Comparison of ENCODE assay signal across 8 cellular contexts in the genomic region with DNA sequence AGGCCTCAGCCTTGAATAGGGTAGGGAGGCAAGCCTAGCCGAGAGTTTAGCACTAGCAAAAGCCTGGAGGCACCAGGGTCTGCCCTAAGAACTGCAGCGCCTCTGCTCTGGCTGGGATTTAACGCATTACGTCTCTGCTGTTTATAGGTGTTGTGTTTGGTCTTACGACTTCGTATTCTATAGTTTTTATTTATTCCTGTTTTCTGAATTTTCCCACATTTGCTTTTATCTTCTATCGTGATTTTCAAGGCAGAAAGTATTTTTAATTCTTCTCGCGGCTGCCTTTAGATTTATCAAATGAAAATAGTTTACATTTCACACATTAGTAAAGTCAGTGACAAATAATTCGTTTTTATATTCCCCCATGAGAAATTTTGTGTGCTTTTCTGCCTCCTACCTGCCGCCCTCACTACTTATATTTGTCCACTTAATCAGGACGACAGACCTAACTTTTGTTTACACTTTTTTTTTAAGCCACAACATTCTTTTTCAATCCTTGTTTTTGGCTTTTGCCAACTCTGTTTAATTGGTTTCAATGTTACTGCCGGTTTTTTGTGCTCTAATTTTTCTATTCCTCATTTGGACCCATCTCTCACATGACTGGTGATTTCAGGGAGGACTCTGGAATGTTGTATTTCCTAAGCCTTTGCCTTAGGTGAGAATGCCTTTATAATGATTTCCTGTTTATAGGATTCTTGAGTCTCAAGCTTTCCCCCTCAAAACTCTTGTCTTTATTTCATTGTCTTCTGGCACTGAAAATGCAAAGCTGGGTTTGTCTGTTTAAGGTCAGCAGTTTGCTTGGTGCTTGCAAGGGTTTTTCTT. TPM values are rescaled to one million over a fixed set of nuclear protein-coding genes. Genes with fewer than 3 reads are reported as not detected.
DNase-seq lines count a peak whose midpoint lies in the region; ATAC-seq, FAIRE-seq and TF ChIP-seq lines count a peak whose summit lies in the region.

No MANE protein-coding gene starts in this region.

- no peak for ATAC-seq in HG03520 (IDR thresholded peaks at IDR 0.05; ENCODE audit: unreplicated experiment)
- no peak for ATAC-seq in HG03039 (IDR thresholded peaks at IDR 0.05; ENCODE audit: unreplicated experiment)

- H3K27ac ChIP-seq in BLaER1 treated with 17β-estradiol and CSF1 and Interleukin-3, amounts not matched to agents 10 nM and 100 nM = no peak overlapping the region
- H3K27ac ChIP-seq in mammary epithelial cell (ENCODE audit: insufficient read depth, low read depth, low read length) = peak overlapping the region; percentile 15

- H3K36me3 ChIP-seq in BLaER1 treated with 17β-estradiol and CSF1 and Interleukin-3, amounts not matched to agents 10 nM and 100 nM = no peaks in the 10 kb centered on the region
- H3K36me3 ChIP-seq in Loucy (ENCODE audit: insufficient read depth, low read length) (no peaks in the 10 kb centered on the region), mammary epithelial cell (ENCODE audit: insufficient read depth, low read length) (no peaks in the 10 kb centered on the region)

- no peaks in the 10 kb centered on the region for H3K9me2 ChIP-seq in Loucy (replicated peaks; ENCODE audit: low read depth, low read length)

- BruUV-seq in mammary epithelial cell (replicated peaks; lab: Mats Ljungman, UMichigan) = TSS peak; percentile 32

- H3K27ac Mint-ChIP-seq in mesothelial cell of epicardium = peak overlapping the region; percentile 89

- dilution Hi-C loops in mammary epithelial cell (cut with HindIII; ENCODE audit: low sequenced_read_pairs) = loop anchor here (10.0 kb wide), 1 partner anchor 250 kb away; no protein-coding TSS in a partner anchor

- no peak overlapping the region for H2AFZ ChIP-seq in Loucy (ENCODE audit: low read length)
- peak overlapping the region; percentile 100 for H2AFZ ChIP-seq in mammary epithelial cell (ENCODE audit: low read depth, low read length)

- peaks cover 2% of the 10 kb centered on the region for H3K36me3 Mint-ChIP-seq in mesothelial cell of epicardium

- peak overlapping the region; percentile 70 to 88 (median 78); a peak in 17 of 20 replicates for H3K4me3 ChIP-seq in BLaER1 treated with 17β-estradiol and CSF1 and Interleukin-3, amounts not matched to agents 10 nM and 100 nM
- H3K4me3 ChIP-seq in Loucy (ENCODE audit: low read length, poor library complexity, severe bottlenecking) = no peak overlapping the region
- peak overlapping the region; percentile 66 to 96 (median 94) for H3K4me3 ChIP-seq in mammary epithelial cell (replicated peaks in 1 of 3; ENCODE audit: insufficient read depth in 1 of 3, low read depth in 2 of 3, low read length in 3 of 3)

- no peak for DNase-seq in mammary epithelial cell
- no peak for DNase-seq in mesothelial cell of epicardium (ENCODE audit: low spot score in 2 of 2, unreplicated experiment in 2 of 2)
- DNase-seq in COLO668 (lab: John Stamatoyannopoulos, UW; ENCODE audit: unreplicated experiment) = no peak
- no peak for DNase-seq in RCC 7860 (ENCODE audit: low spot score)

- intact Hi-C loops in mammary epithelial cell (cut with micrococcal nuclease) = loop anchor here (2.0 to 5.0 kb wide), 2 partner anchors 34 to 122 kb away; a partner anchor contains a TSS

- no peaks in the 10 kb centered on the region for H3K9me3 ChIP-seq in BLaER1 treated with 17β-estradiol and CSF1 and Interleukin-3, amounts not matched to agents 10 nM and 100 nM (replicated peaks in 1 of 11)
- H3K9me3 ChIP-seq in Loucy (ENCODE audit: insufficient read depth, low read depth, low read length) (no peaks in the 10 kb centered on the region), mammary epithelial cell (replicated peaks; ENCODE audit: insufficient read depth, low read length) (no peaks in the 10 kb centered on the region)

- peaks cover 46 to 71% (median 60%) of the 10 kb centered on the region in 11 experiments for H3K27me3 ChIP-seq in BLaER1 treated with 17β-estradiol and CSF1 and Interleukin-3, amounts not matched to agents 10 nM and 100 nM
- H3K27me3 ChIP-seq in Loucy (ENCODE audit: insufficient read depth, low read length, poor library complexity, severe bottlenecking) (no peaks in the 10 kb centered on the region), mammary epithelial cell (ENCODE audit: insufficient read depth, low read length) (no peaks in the 10 kb centered on the region)

- H3K4me1 ChIP-seq in BLaER1 treated with 17β-estradiol and CSF1 and Interleukin-3, amounts not matched to agents 10 nM and 100 nM = peaks cover 5 to 15% (median 11%) of the 10 kb centered on the region in 10 experiments; a peak in 15 of 20 replicates
- H3K4me1 ChIP-seq in Loucy (ENCODE audit: insufficient read depth, low read length, poor library complexity, severe bottlenecking) (peaks cover 4% of the 10 kb centered on the region), mammary epithelial cell (ENCODE audit: insufficient read depth, low read length) (peaks cover 18% of the 10 kb centered on the region)

- FAIRE-seq in RCC 7860 (lab: Jason Lieb, UNC) = no peak

- no peaks in the 10 kb centered on the region for H3K9me3 Mint-ChIP-seq in mesothelial cell of epicardium

- H3K4me1 Mint-ChIP-seq in mesothelial cell of epicardium = peaks cover 20% of the 10 kb centered on the region

- peak overlapping the region in 4 of 11 experiments; percentile 73 to 84 (median 79); a peak in 4 of 22 replicates for H3K9ac ChIP-seq in BLaER1 treated with 17β-estradiol and CSF1 and Interleukin-3, amounts not matched to agents 10 nM and 100 nM
- H3K9ac ChIP-seq in Loucy (ENCODE audit: low read depth, low read length, poor library complexity, severe bottlenecking) (no peak overlapping the region), mammary epithelial cell (ENCODE audit: insufficient read depth, low read length) (peak overlapping the region; percentile 56)

- CTCF ChIA-PET in mammary epithelial cell (lab: Charles Lee; ENCODE audit: low non-redundant PET) = no interaction called here

- peak overlapping the region; percentile 83 to 99 (median 97); a peak in 21 of 22 replicates for H3K4me2 ChIP-seq in BLaER1 treated with 17β-estradiol and CSF1 and Interleukin-3, amounts not matched to agents 10 nM and 100 nM
- H3K4me2 ChIP-seq in Loucy (ENCODE audit: low read depth, low read length, poor library complexity, severe bottlenecking) = peak overlapping the region; percentile 80
- H3K4me2 ChIP-seq in mammary epithelial cell (ENCODE audit: insufficient read depth, low read depth, low read length) = peak overlapping the region; percentile 90

- H3K4me3 Mint-ChIP-seq in mesothelial cell of epicardium = peak overlapping the region; percentile 94

- no peak for TF ChIP-seq CTCF in Loucy (conservative IDR thresholded peaks at IDR 0.05; ENCODE audit: low read length)
- peak in 1 of 2 donors; percentile 8 for TF ChIP-seq CTCF in mammary epithelial cell (conservative IDR thresholded peaks at IDR 0.05 in 1 of 2, IDR thresholded peaks at IDR 0.05 in 1 of 2; ENCODE audit: extremely low read depth in 1 of 2, insufficient read depth in 1 of 2, low read depth in 1 of 2, low read length in 2 of 2)
- TF ChIP-seq CTCF in mesothelial cell of epicardium (IDR thresholded peaks at IDR 0.05; ENCODE audit: unreplicated experiment) = no peak

- H4K20me1 ChIP-seq in BLaER1 treated with 17β-estradiol and CSF1 and Interleukin-3, amounts not matched to agents 10 nM and 100 nM = peaks cover 0 to 43% (median 17%) of the 10 kb centered on the region in 11 experiments; a peak in 11 of 22 replicates
- H4K20me1 ChIP-seq in Loucy (ENCODE audit: insufficient read depth, low read length, poor library complexity, severe bottlenecking) = no peaks in the 10 kb centered on the region
- no peaks in the 10 kb centered on the region for H4K20me1 ChIP-seq in mammary epithelial cell (ENCODE audit: insufficient read depth, low read length)

- H3F3A ChIP-seq in Loucy (ENCODE audit: low read depth) = no peaks in the 10 kb centered on the region

- in situ Hi-C loops in mammary epithelial cell (cut with MboI; ENCODE audit: low sequenced_read_pairs in 2 of 2) = no loop called here

- H3K79me2 ChIP-seq in Loucy (ENCODE audit: insufficient read depth, low read length) (no peaks in the 10 kb centered on the region), mammary epithelial cell (ENCODE audit: insufficient read depth, low read length) (no peaks in the 10 kb centered on the region)

- H3K27me3 Mint-ChIP-seq in mesothelial cell of epicardium (ENCODE audit: low read depth) = peaks cover 20% of the 10 kb centered on the region

- WGBS in mammary epithelial cell (ENCODE audit: low coverage, missing lambda C conversion rate) = 3% methylated on average over 13 of the region's 13 CpGs

RNA-seq across cellular contexts. Expression of a gene that starts 1.3 kb away (rescaled TPM):
- 10 to 100 TPM in 1 of 2 donors, 1 to 10 TPM in 1; 7.7 to 16.3 TPM for total RNA-seq in mammary epithelial cell
- 2.6 TPM for polyA plus RNA-seq in mammary epithelial cell
- 3.3 TPM for polyA minus RNA-seq in mammary epithelial cell
- 14.1 to 15.1 TPM (median 14.2 TPM) in 3 replicates for total RNA-seq in mesothelial cell of epicardium

RNA-seq across cellular contexts. Expression of a gene that starts 15.0 kb away (rescaled TPM):
- total RNA-seq in mammary epithelial cell (10 to 100 TPM; 13.4 to 15.0 TPM), mesothelial cell of epicardium (19.1 to 19.8 TPM (median 19.7 TPM) in 3 replicates)
- polyA plus RNA-seq in mammary epithelial cell = 15.5 TPM
- 43.8 TPM for polyA minus RNA-seq in mammary epithelial cell

RNA-seq across cellular contexts. Expression of a gene that starts 15.0 kb away (rescaled TPM):
- total RNA-seq in mammary epithelial cell (1 to 10 TPM; 4.8 to 5.6 TPM), mesothelial cell of epicardium (11.6 to 12.3 TPM (median 11.6 TPM) in 3 replicates)
- polyA plus RNA-seq in mammary epithelial cell = 3.5 TPM
- 6.9 TPM for polyA minus RNA-seq in mammary epithelial cell

RNA-seq across cellular contexts. Expression of a gene that starts 29.8 kb away (rescaled TPM):
- 10 to 100 TPM; 25.2 to 59.1 TPM for total RNA-seq in mammary epithelial cell
- 35.7 TPM for polyA plus RNA-seq in mammary epithelial cell
- 39.0 TPM for polyA minus RNA-seq in mammary epithelial cell
- total RNA-seq in mesothelial cell of epicardium = 62.7 to 63.0 TPM (median 63.0 TPM) in 3 replicates

RNA-seq across cellular contexts. Expression of a gene that starts 34.6 kb away (rescaled TPM):
- 10 to 100 TPM; 29.2 to 68.7 TPM for total RNA-seq in mammary epithelial cell
- 37.5 TPM for polyA plus RNA-seq in mammary epithelial cell
- 19.0 TPM for polyA minus RNA-seq in mammary epithelial cell
- 54.7 to 59.3 TPM (median 57.6 TPM) in 3 replicates for total RNA-seq in mesothelial cell of epicardium
